Comparison of ENCODE assay signal across 1 cellular context in the genomic region with DNA sequence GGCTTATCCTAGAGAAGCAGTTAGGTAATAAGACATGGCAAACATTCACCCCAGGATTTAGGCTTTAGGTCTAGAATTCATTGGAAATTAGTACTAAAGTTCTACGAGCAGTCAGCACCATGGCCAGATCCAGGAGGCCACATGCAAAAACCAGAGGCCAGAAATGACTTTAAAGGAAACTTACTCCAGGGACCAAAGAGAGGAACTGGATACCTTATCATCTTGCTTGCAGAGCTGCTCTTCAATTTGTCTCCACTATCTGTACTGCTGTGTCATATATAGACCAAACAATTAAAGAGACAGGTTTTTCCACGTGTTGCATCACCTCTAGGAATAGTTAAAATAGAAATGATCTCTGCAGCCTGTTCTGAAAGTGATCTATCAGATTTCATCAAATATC.
TF ChIP-seq lines count a peak whose summit lies in the region.

No MANE protein-coding gene starts in this region.

TF ChIP-seq in HepG2, 621 proteins besides CTCF, POLR2A, EP300 and RAD21 (continued from another document):
- TF ChIP-seq, protein P1, sequence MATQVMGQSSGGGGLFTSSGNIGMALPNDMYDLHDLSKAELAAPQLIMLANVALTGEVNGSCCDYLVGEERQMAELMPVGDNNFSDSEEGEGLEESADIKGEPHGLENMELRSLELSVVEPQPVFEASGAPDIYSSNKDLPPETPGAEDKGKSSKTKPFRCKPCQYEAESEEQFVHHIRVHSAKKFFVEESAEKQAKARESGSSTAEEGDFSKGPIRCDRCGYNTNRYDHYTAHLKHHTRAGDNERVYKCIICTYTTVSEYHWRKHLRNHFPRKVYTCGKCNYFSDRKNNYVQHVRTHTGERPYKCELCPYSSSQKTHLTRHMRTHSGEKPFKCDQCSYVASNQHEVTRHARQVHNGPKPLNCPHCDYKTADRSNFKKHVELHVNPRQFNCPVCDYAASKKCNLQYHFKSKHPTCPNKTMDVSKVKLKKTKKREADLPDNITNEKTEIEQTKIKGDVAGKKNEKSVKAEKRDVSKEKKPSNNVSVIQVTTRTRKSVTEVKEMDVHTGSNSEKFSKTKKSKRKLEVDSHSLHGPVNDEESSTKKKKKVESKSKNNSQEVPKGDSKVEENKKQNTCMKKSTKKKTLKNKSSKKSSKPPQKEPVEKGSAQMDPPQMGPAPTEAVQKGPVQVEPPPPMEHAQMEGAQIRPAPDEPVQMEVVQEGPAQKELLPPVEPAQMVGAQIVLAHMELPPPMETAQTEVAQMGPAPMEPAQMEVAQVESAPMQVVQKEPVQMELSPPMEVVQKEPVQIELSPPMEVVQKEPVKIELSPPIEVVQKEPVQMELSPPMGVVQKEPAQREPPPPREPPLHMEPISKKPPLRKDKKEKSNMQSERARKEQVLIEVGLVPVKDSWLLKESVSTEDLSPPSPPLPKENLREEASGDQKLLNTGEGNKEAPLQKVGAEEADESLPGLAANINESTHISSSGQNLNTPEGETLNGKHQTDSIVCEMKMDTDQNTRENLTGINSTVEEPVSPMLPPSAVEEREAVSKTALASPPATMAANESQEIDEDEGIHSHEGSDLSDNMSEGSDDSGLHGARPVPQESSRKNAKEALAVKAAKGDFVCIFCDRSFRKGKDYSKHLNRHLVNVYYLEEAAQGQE (IDR thresholded peaks at IDR 0.05; ENCODE audit: borderline replicate concordance in 1 of 2, low read depth in 1 of 2, low read length in 2 of 2) = peak; percentile 41 to 94
- no peak for TF ChIP-seq RELA (CRISPR knock-in tag; IDR thresholded peaks at IDR 0.05)
- peak; percentile 92 for TF ChIP-seq MIER2 (CRISPR knock-in tag; IDR thresholded peaks at IDR 0.05)
TF ChIP-seq in HepG2: peak in this region for 3.
